In genomic region chr2:135530313-135531230, GRCh38 we compare ENCODE assay signal across 8 cellular contexts. TPM values are rescaled to one million over a fixed set of nuclear protein-coding genes. Genes with fewer than 3 reads are reported as not detected.
DNase-seq lines count a peak whose midpoint lies in the region; ATAC-seq and TF ChIP-seq lines count a peak whose summit lies in the region.

Gene ZRANB3, minus strand, starts transcription at chr2:135531218.

- DNase-seq in DMS153 treated with DMSO at 0.1 percent for 48 hours (lab: John Stamatoyannopoulos, UW; ENCODE audit: unreplicated experiment) = peak; percentile 97
- DNase-seq in Jurkat, Clone E6-1 (ENCODE audit: low read depth, low spot score) = peak; percentile 99
- DNase-seq in OCI-M2 (lab: John Stamatoyannopoulos, UW; ENCODE audit: unreplicated experiment) = peak; percentile 87
- DNase-seq in activated T-cell treated with anti-CD3 and anti-CD28 coated beads for 48 hours (ENCODE audit: low read depth) = peak; percentile 85
- peak; percentile 94 for DNase-seq in epithelial cell of proximal tubule (ENCODE audit: low read depth)
- peak; percentile 96 for DNase-seq in mucosa of gallbladder (ENCODE audit: low spot score)
- peak; percentile 76 to 84 for DNase-seq in stimulated activated CD8-positive, alpha-beta memory T cell treated with anti-CD3 and anti-CD28 coated beads, Interleukin-4, amount 100 ng/mL, for 1 hour (ENCODE audit: low read depth in 2 of 2, low spot score in 1 of 2)

- H3K4me3 ChIP-seq in Jurkat, Clone E6-1 (ENCODE audit: low read length) = peak within 1 kb of the TSS; percentile 89
- peak within 1 kb of the TSS; percentile 85 for H3K4me3 ChIP-seq in epithelial cell of proximal tubule (ENCODE audit: low read depth, low read length)

- ATAC-seq in GM21717 (IDR thresholded peaks at IDR 0.05; ENCODE audit: unreplicated experiment) = peak; percentile 72

- no peak for TF ChIP-seq CTCF in epithelial cell of proximal tubule (conservative IDR thresholded peaks at IDR 0.05; ENCODE audit: low read depth, low read length)

RNA-seq across cellular contexts. Expression of gene ZRANB3, which starts in this region (rescaled TPM):
- polyA plus RNA-seq in Jurkat, Clone E6-1 (2012; ENCODE audit: insufficient read depth, insufficient read length) = 8.8 TPM
- 7.1 and 7.9 TPM in 2 replicates for total RNA-seq in epithelial cell of proximal tubule
- total RNA-seq in mucosa of gallbladder = 4.8 TPM

Comparison
In these comparisons a context has a peak if more than half of its experiments do, and no peak if none do; other contexts are left out.
1. Peak in every context shown above with its lines: DNase-seq, ATAC-seq and H3K4me3 ChIP-seq.